ENCODE assay signal across 14 cellular contexts in the genomic region with DNA sequence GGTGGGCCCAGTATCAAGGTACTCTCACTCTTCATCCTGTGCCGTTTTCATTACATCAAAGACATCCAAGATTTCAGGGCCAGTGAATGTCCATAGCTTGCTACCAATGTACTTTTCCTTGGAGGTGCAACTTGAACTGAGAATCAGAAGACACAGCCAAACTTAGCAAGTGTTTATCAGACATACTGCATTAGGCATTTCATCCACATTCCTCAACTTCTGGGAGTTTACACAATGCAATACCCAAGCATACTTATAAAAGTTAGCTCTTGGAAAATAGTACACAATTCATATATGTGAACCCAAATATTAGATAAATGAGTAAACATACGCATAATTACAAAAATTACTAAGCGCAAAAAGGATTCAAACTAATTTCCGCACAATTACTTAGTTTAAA.
DNase-seq lines count a peak whose midpoint lies in the region; ATAC-seq and TF ChIP-seq lines count a peak whose summit lies in the region.
"Had no signal": no experiment of that assay in that cellular context is flagged by ENCODE, and none has a peak within 500 bp of the region (broad histone marks: within the 10 kb centered on the region; RNA-seq: fewer than 3 reads in every experiment).

No MANE protein-coding gene starts in this region.

- H3K4me1 ChIP-seq in subcutaneous abdominal adipose tissue (ENCODE audit: control insufficient read depth in 5 of 5, insufficient read depth in 5 of 5, low read length in 5 of 5): peaks cover 0 to 56% (median 42%) of the 10 kb centered on the region in 5 donors
- H3K4me1 ChIP-seq: Caco-2, HAP-1 had no signal

- ATAC-seq in GM19463 (IDR thresholded peaks at IDR 0.05; ENCODE audit: unreplicated experiment) (no peak), HG03108 (IDR thresholded peaks at IDR 0.05; ENCODE audit: unreplicated experiment) (no peak)
- no peak for ATAC-seq in stimulated activated naive B cell treated with anti-CD40 and anti-IgM and Interleukin-4, amounts not matched to agents 10 μg/mL and 1 μg/mL and 100 μg/mL, for 72 hours (replicated peaks)

- DNase-seq in choroid plexus epithelial cell (ENCODE audit: low read depth) (peak; percentile 39), fibroblast of pulmonary artery (ENCODE audit: low read depth) (peak; percentile 7)
- no peak for DNase-seq in stimulated activated naive B cell treated with anti-CD40 and anti-IgM and Interleukin-4, amounts not matched to agents 10 μg/mL and 1 μg/mL and 100 μg/mL, for 72 hours
- DNase-seq: ACHN; AML-193; Caco-2; CD4-positive, alpha-beta T cell; GM23248 had no signal

- H3K9ac ChIP-seq in subcutaneous abdominal adipose tissue (ENCODE audit: low read length in 5 of 5): no peak overlapping the region
- H3K9ac ChIP-seq: GM23248 had no signal

- H3K27me3 Mint-ChIP-seq in stimulated activated naive B cell treated with anti-CD40 and anti-IgM and Interleukin-4, amounts not matched to agents 10 μg/mL and 1 μg/mL and 100 μg/mL, for 72 hours: peaks cover 9% of the 10 kb centered on the region in 2 donors
- H3K27me3 Mint-ChIP-seq: CD4-positive, alpha-beta T cell had no signal

- TF ChIP-seq CTCF in choroid plexus epithelial cell (conservative IDR thresholded peaks at IDR 0.05; ENCODE audit: low read depth, low read length) (no peak), fibroblast of pulmonary artery (IDR thresholded peaks at IDR 0.05; ENCODE audit: low read length, missing control alignments) (no peak)

- no peak overlapping the region for H3K27ac Mint-ChIP-seq in stimulated activated naive B cell treated with anti-CD40 and anti-IgM and Interleukin-4, amounts not matched to agents 10 μg/mL and 1 μg/mL and 100 μg/mL, for 72 hours
- H3K27ac Mint-ChIP-seq: CD4-positive, alpha-beta T cell had no signal

- no peaks in the 10 kb centered on the region for H3K9me3 ChIP-seq in subcutaneous abdominal adipose tissue (ENCODE audit: control insufficient read depth in 5 of 5, low read length in 5 of 5)
- H3K9me3 ChIP-seq: Caco-2, HAP-1 had no signal

- H3K27me3 ChIP-seq in subcutaneous abdominal adipose tissue (ENCODE audit: control insufficient read depth in 5 of 5, insufficient read depth in 4 of 5, low read length in 5 of 5): no peaks in the 10 kb centered on the region

- no peaks in the 10 kb centered on the region for H3K4me1 Mint-ChIP-seq in stimulated activated naive B cell treated with anti-CD40 and anti-IgM and Interleukin-4, amounts not matched to agents 10 μg/mL and 1 μg/mL and 100 μg/mL, for 72 hours

- H3K4me3 ChIP-seq in choroid plexus epithelial cell (ENCODE audit: low read depth, low read length) (no peak overlapping the region), fibroblast of pulmonary artery (replicated peaks; ENCODE audit: low read depth, low read length) (no peak overlapping the region), subcutaneous abdominal adipose tissue (ENCODE audit: low read depth in 1 of 5, low read length in 5 of 5) (no peak overlapping the region)
- H3K4me3 ChIP-seq: GM23248, HAP-1 had no signal

- H3K36me3 ChIP-seq in subcutaneous abdominal adipose tissue (ENCODE audit: control insufficient read depth in 5 of 5, insufficient read depth in 5 of 5, low read length in 5 of 5): no peaks in the 10 kb centered on the region
- H3K36me3 ChIP-seq: HAP-1 had no signal

- H3K27ac ChIP-seq in subcutaneous abdominal adipose tissue (ENCODE audit: low read depth, low read length): peak overlapping the region; percentile 59
- H3K27ac ChIP-seq: C4-2B, GM23248, HL-60 had no signal

- H3K36me3 Mint-ChIP-seq in stimulated activated naive B cell treated with anti-CD40 and anti-IgM and Interleukin-4, amounts not matched to agents 10 μg/mL and 1 μg/mL and 100 μg/mL, for 72 hours: no peaks in the 10 kb centered on the region

- no peak overlapping the region for H3K4me3 Mint-ChIP-seq in stimulated activated naive B cell treated with anti-CD40 and anti-IgM and Interleukin-4, amounts not matched to agents 10 μg/mL and 1 μg/mL and 100 μg/mL, for 72 hours
- H3K4me3 Mint-ChIP-seq: CD4-positive, alpha-beta T cell had no signal

- H3K9me3 Mint-ChIP-seq in stimulated activated naive B cell treated with anti-CD40 and anti-IgM and Interleukin-4, amounts not matched to agents 10 μg/mL and 1 μg/mL and 100 μg/mL, for 72 hours: no peaks in the 10 kb centered on the region
- H3K9me3 Mint-ChIP-seq: CD4-positive, alpha-beta T cell had no signal
